ENCODE assay signal across 8 cellular contexts in the genomic region with DNA sequence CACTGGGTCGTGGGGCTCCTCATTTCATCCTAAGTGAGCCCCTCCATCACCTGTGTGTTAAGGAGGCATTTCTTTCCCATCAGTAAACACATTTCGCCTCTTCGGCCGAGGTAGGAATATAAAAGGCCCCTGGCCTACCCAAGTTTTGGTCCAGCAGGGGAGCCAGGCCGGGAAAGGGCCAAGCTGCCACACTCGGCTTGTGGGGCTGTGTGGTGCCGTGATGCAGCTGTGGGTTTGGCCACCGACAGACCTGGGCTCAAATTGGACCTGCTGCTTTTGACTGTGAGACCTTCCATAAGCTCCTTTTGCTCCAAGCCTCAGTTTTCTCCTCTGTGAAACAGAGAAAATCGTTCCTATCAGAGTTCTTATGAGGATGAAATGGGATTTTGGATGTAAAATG. TPM values are rescaled to one million over a fixed set of nuclear protein-coding genes. Genes with fewer than 3 reads are reported as not detected.
DNase-seq lines count a peak whose midpoint lies in the region; ATAC-seq and TF ChIP-seq lines count a peak whose summit lies in the region.

No MANE protein-coding gene starts in this region.

- in situ Hi-C loops in brain microvascular endothelial cell (cut with HindIII; ENCODE audit: low pct_ligation_motif_present, low sequenced_read_pairs): no loop called here

- no peak for TF ChIP-seq CTCF in cardiac muscle cell (IDR thresholded peaks at IDR 0.05; ENCODE audit: low read depth, low read length)
- no peak for TF ChIP-seq CTCF in brain microvascular endothelial cell (IDR thresholded peaks at IDR 0.05; ENCODE audit: low read depth, low read length, missing control alignments)
- no peak for TF ChIP-seq CTCF in upper lobe of right lung (IDR thresholded peaks at IDR 0.05)

- 59 to 64% methylated on average over 8 of the region's 9 CpGs for WGBS in mesodermal cell (ENCODE audit: insufficient coverage in 2 of 2), 2 experiments

- no peak for ATAC-seq in left ventricle myocardium superior
- no peak for ATAC-seq in upper lobe of right lung
- no peak for ATAC-seq in HG03432 (IDR thresholded peaks at IDR 0.05; ENCODE audit: unreplicated experiment)

- H3K4me1 ChIP-seq in cardiac muscle cell (ENCODE audit: low read depth): peaks cover 11% of the 10 kb centered on the region
- peaks cover 4% of the 10 kb centered on the region for H3K4me1 ChIP-seq in mesodermal cell (ENCODE audit: control insufficient read depth, insufficient read depth, low read length, poor library complexity, severe bottlenecking)
- H3K4me1 ChIP-seq in upper lobe of right lung: peaks cover 20% of the 10 kb centered on the region

- DNase-seq in cardiac muscle cell (ENCODE audit: low read depth in 1 of 2, low spot score in 1 of 2) (no peak), left ventricle myocardium superior (no peak), brain microvascular endothelial cell (no peak), upper lobe of right lung (no peak), head of caudate nucleus (no peak)
- DNase-seq in stimulated activated CD8-positive, alpha-beta memory T cell treated with anti-CD3 and anti-CD28 coated beads, Interleukin-4, amount 100 ng/mL, for 48 hours: no peak

- no peak overlapping the region for H3K27ac ChIP-seq in cardiac muscle cell
- no peak overlapping the region for H3K27ac ChIP-seq in brain microvascular endothelial cell
- no peak overlapping the region for H3K27ac ChIP-seq in mesodermal cell (ENCODE audit: low read depth, low read length, severe bottlenecking)
- peak overlapping the region; percentile 91 for H3K27ac ChIP-seq in upper lobe of right lung

- H3K27me3 ChIP-seq in cardiac muscle cell (no peaks in the 10 kb centered on the region), brain microvascular endothelial cell (replicated peaks) (no peaks in the 10 kb centered on the region), upper lobe of right lung (no peaks in the 10 kb centered on the region)

- H3K36me3 ChIP-seq in cardiac muscle cell (peaks cover 24% of the 10 kb centered on the region), brain microvascular endothelial cell (replicated peaks) (peaks cover 6% of the 10 kb centered on the region), mesodermal cell (ENCODE audit: control insufficient read depth, insufficient read depth, low read length) (peaks cover 37% of the 10 kb centered on the region), upper lobe of right lung (peaks cover 39% of the 10 kb centered on the region)

- intact Hi-C loops in left ventricle myocardium superior (cut with micrococcal nuclease) (no loop called here), upper lobe of right lung (cut with DNase I) (no loop called here), head of caudate nucleus (cut with DNase I) (loop anchor here (2.0 kb wide), 1 partner anchor 23 kb away; no protein-coding TSS in a partner anchor)

- H3K4me3 ChIP-seq in cardiac muscle cell (peak overlapping the region; percentile 95), brain microvascular endothelial cell (ENCODE audit: low read depth, low read length) (peak overlapping the region; percentile 89), mesodermal cell (ENCODE audit: extremely low read depth, insufficient read depth, low read length, poor library complexity, severe bottlenecking) (peak overlapping the region; percentile 95), upper lobe of right lung (peak overlapping the region; percentile 99)

- no peaks in the 10 kb centered on the region for H3K9me3 ChIP-seq in cardiac muscle cell (ENCODE audit: low read depth)
- no peaks in the 10 kb centered on the region for H3K9me3 ChIP-seq in mesodermal cell (ENCODE audit: control insufficient read depth, low read length)
- no peaks in the 10 kb centered on the region for H3K9me3 ChIP-seq in upper lobe of right lung

RNA-seq across cellular contexts. Expression of a gene that starts 0.8 kb away (rescaled TPM):
- total RNA-seq in cardiac muscle cell (430 and 526 TPM in 2 replicates), left ventricle myocardium superior (768 TPM), upper lobe of right lung (141 TPM)
- 447 and 449 TPM in 2 replicates for polyA plus RNA-seq in cardiac muscle cell
- 111 TPM for polyA plus RNA-seq in mesodermal cell (2013, experiment 1 of 2)
- 104 TPM for polyA plus RNA-seq in mesodermal cell (2013, experiment 2 of 2)

RNA-seq across cellular contexts. Expression of a gene that starts 22.2 kb away (rescaled TPM):
- total RNA-seq in cardiac muscle cell (6.9 and 24.3 TPM in 2 replicates), left ventricle myocardium superior (106 TPM), upper lobe of right lung (12.2 TPM)
- polyA plus RNA-seq in cardiac muscle cell: 17.3 and 18.7 TPM in 2 replicates
- 17.3 TPM for polyA plus RNA-seq in mesodermal cell (2013, experiment 1 of 2)
- polyA plus RNA-seq in mesodermal cell (2013, experiment 2 of 2): 10.6 TPM

RNA-seq across cellular contexts. Expression of a gene that starts 23.9 kb away (rescaled TPM):
- total RNA-seq in cardiac muscle cell: 957 and 1,963 TPM in 2 replicates
- polyA plus RNA-seq in cardiac muscle cell: 788 and 1,052 TPM in 2 replicates
- 360 TPM for total RNA-seq in left ventricle myocardium superior
- polyA plus RNA-seq in mesodermal cell (2013, experiment 1 of 2): 944 TPM
- 769 TPM for polyA plus RNA-seq in mesodermal cell (2013, experiment 2 of 2)
- total RNA-seq in upper lobe of right lung: 751 TPM

RNA-seq across cellular contexts. Expression of a gene that starts 32.1 kb away (rescaled TPM):
- total RNA-seq in cardiac muscle cell (not detected in 2 replicates), left ventricle myocardium superior (0.37 TPM), upper lobe of right lung (not detected)
- polyA plus RNA-seq in cardiac muscle cell: 1.1 and 1.2 TPM in 2 replicates
- polyA plus RNA-seq in mesodermal cell (2013, experiment 1 of 2): not detected
- polyA plus RNA-seq in mesodermal cell (2013, experiment 2 of 2): not detected

RNA-seq across cellular contexts. Expression of a gene that starts 43.0 kb away (rescaled TPM):
- total RNA-seq in cardiac muscle cell (not detected in 2 replicates), left ventricle myocardium superior (not detected), upper lobe of right lung (0.32 TPM)
- polyA plus RNA-seq in cardiac muscle cell: not detected in 2 replicates
- not detected for polyA plus RNA-seq in mesodermal cell (2013, experiment 1 of 2)
- not detected for polyA plus RNA-seq in mesodermal cell (2013, experiment 2 of 2)
